In the genomic region with DNA sequence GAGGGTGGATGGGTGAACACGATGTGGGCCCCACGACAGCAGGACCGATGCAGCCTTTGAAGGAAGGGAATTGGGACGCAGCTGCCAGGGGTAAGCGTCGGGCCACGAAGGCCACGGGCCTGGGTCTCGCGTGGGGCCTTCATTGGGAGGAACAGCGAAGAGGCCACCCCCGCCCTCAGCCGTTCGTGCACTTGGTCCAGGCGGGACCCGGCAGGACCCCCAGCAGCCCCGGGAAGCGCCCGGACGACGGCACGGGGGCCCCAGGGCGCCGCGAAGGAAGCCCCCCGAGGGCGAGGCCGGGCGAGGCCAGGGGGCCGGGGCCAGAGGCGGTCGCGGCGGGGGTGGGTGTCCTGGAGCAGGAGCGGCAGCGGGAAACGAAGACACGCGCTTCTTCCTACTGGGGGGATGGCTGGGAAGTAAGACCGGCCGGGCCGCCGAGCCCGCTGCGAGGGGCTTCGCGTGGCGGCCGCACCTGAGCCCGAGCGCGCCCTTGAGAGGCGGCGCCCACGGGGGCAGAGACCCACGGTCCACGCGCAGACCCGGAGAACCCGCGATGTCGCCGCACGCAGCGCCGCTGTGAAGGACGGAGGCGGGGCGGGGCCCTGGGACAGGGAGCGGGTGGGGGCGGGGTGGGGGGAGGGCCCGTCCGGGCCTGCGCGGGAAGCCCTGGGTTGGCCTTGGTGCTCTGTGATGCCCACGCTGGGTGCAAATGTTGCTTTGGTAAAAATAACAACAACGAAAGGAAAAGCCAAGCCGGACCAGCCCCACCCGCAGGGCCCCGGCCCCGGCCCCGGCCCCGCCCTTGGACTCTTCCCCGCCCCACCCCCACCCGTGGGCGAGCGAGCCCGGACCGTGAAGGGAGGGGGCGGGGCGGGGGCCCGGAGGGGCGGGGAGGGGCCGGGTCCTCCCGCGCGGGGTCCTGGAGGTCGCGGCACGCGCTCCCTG, we compare ENCODE assay signal across 8 cellular contexts. TPM values are rescaled to one million over a fixed set of nuclear protein-coding genes. Genes with fewer than 3 reads are reported as not detected.
DNase-seq lines count a peak whose midpoint lies in the region; ATAC-seq and TF ChIP-seq lines count a peak whose summit lies in the region.

No MANE protein-coding gene starts in this region.

- peaks cover 5 to 10% of the 10 kb centered on the region in 2 experiments for H3K9me3 Mint-ChIP-seq in H9
- peaks cover under 1% of the 10 kb centered on the region for H3K9me3 Mint-ChIP-seq in activated naive CD8-positive, alpha-beta T cell treated with anti-CD3 and anti-CD28 coated beads for 36 hours

- no peak overlapping the region for H4K5ac ChIP-seq in H9 (ENCODE audit: insufficient read length, low read depth, low read length)

- no peak overlapping the region for H3T11ph ChIP-seq in H9 (ENCODE audit: low read length)

- no peak overlapping the region for H2BK20ac ChIP-seq in H9 (ENCODE audit: low read depth, low read length, poor library complexity, severe bottlenecking)

- WGBS in H9 (ENCODE audit: extremely low coverage, insufficient read length, low lambda C conversion rate), result no CpG with 5 or more reads among the region's 101 CpGs
- 15 to 24% methylated on average over 56 to 101 of the region's 101 CpGs for WGBS in heart right ventricle, 2 donors

- H3K27me3 ChIP-seq in H9 (ENCODE audit: insufficient read depth, low read length), result no peaks in the 10 kb centered on the region; the same call in 1 of the 2 replicates
- H3K27me3 ChIP-seq in heart right ventricle, result peaks cover 0 to 34% (median 0%) of the 10 kb centered on the region in 7 donors
- H3K27me3 ChIP-seq in skeletal muscle satellite cell (ENCODE audit: control insufficient read depth, insufficient read depth, low read length), result no peaks in the 10 kb centered on the region

- H2AK5ac ChIP-seq in H9 (ENCODE audit: insufficient read length, low read length), result no peak overlapping the region

- intact Hi-C loops in heart right ventricle (cut with DNase I), result loop anchor here in 1 of 10 donors (5.0 kb wide), 1 partner anchor 49 kb away; no protein-coding TSS in a partner anchor

- H3K4me1 ChIP-seq in H9 (ENCODE audit: insufficient read depth, low read length), result no peaks in the 10 kb centered on the region; the same call in 1 of the 2 replicates
- peaks cover 0 to 36% (median 17%) of the 10 kb centered on the region in 9 donors for H3K4me1 ChIP-seq in heart right ventricle
- peaks cover 49% of the 10 kb centered on the region for H3K4me1 ChIP-seq in skeletal muscle satellite cell (ENCODE audit: control insufficient read depth, insufficient read depth, low read length)

- no peaks in the 10 kb centered on the region for H3K79me2 ChIP-seq in H9 (ENCODE audit: insufficient read depth, low read length)

- H3K23ac ChIP-seq in H9 (ENCODE audit: insufficient read length, low read depth, low read length), result no peak overlapping the region

- H3K56ac ChIP-seq in H9 (ENCODE audit: insufficient read length, low read depth, low read length), result no peak overlapping the region

- no peak overlapping the region for H3K18ac ChIP-seq in H9 (ENCODE audit: insufficient read length, low read depth, low read length)

- peaks cover 0 to 3% (median under 1%) of the 10 kb centered on the region in 3 experiments; a peak in 4 of 7 replicates for H3K36me3 Mint-ChIP-seq in H9 (ENCODE audit: insufficient read depth in 1 of 3, low read depth in 3 of 3)
- H3K36me3 Mint-ChIP-seq in activated naive CD8-positive, alpha-beta T cell treated with anti-CD3 and anti-CD28 coated beads for 36 hours, result no peaks in the 10 kb centered on the region

- no peaks in the 10 kb centered on the region for H3K23me2 ChIP-seq in H9 (ENCODE audit: insufficient read length, low read depth, low read length, poor library complexity, severe bottlenecking)

- H3K9ac ChIP-seq in H9 (ENCODE audit: extremely low read depth, insufficient read length, low read length), result no peak overlapping the region
- H3K9ac ChIP-seq in skeletal muscle satellite cell (ENCODE audit: low read depth, low read length), result peak overlapping the region; percentile 74

- H3K4me3 ChIP-seq in heart right ventricle, result peak overlapping the region; percentile 7 to 52 (median 48)
- peak overlapping the region; percentile 62 for H3K4me3 ChIP-seq in skeletal muscle satellite cell (ENCODE audit: low read length)

- no peaks in the 10 kb centered on the region for H3K79me1 ChIP-seq in H9 (ENCODE audit: insufficient read depth, low read depth, low read length, poor library complexity, severe bottlenecking)

- no peak overlapping the region for H2BK15ac ChIP-seq in H9 (ENCODE audit: low read depth, low read length)

- peak in 4 of 8 donors; percentile 5 to 47 (median 24) for ATAC-seq in heart right ventricle
- no peak for ATAC-seq in HG03565 (IDR thresholded peaks at IDR 0.05; ENCODE audit: unreplicated experiment)

- TF ChIP-seq CTCF in H9 (conservative IDR thresholded peaks at IDR 0.05) (no peak), heart right ventricle (IDR thresholded peaks at IDR 0.05) (no peak)

- H4K91ac ChIP-seq in H9 (ENCODE audit: insufficient read length, low read depth, low read length), result no peak overlapping the region

- no peak overlapping the region for H2BK5ac ChIP-seq in H9 (ENCODE audit: insufficient read length, low read length)

- no peak overlapping the region for H3K27ac Mint-ChIP-seq in H9
- H3K27ac Mint-ChIP-seq in activated naive CD8-positive, alpha-beta T cell treated with anti-CD3 and anti-CD28 coated beads for 36 hours, result no peak overlapping the region

- H3K9me3 ChIP-seq in H9 (ENCODE audit: control insufficient read depth, low read depth, low read length) (no peaks in the 10 kb centered on the region), heart right ventricle (peaks cover 0 to 8% (median 0%) of the 10 kb centered on the region in 11 donors), skeletal muscle satellite cell (replicated peaks; ENCODE audit: low read length) (peaks cover under 1% of the 10 kb centered on the region)

- no peak overlapping the region for H3K14ac ChIP-seq in H9 (ENCODE audit: insufficient read depth, low read length)

- H3K4me1 Mint-ChIP-seq in H9, result peaks cover 17 to 20% of the 10 kb centered on the region in 2 experiments
- H3K4me1 Mint-ChIP-seq in activated naive CD8-positive, alpha-beta T cell treated with anti-CD3 and anti-CD28 coated beads for 36 hours, result peaks cover 3% of the 10 kb centered on the region

- H4K20me1 ChIP-seq in H9 (ENCODE audit: control insufficient read depth, insufficient read depth, insufficient read length), result no peaks in the 10 kb centered on the region

- H3K27ac ChIP-seq in H9 (ENCODE audit: insufficient read length, low read depth, low read length) (no peak overlapping the region), heart right ventricle (peak overlapping the region in 9 of 10 donors; percentile 40 to 73 (median 58))

- H3K4me2 ChIP-seq in H9 (ENCODE audit: insufficient read depth, insufficient read length, low read length) (peak overlapping the region; percentile 31), skeletal muscle satellite cell (ENCODE audit: low read length) (peak overlapping the region; percentile 82)

- H2AFZ ChIP-seq in H9 (ENCODE audit: low read length), result no peak overlapping the region

- no peak overlapping the region for H4K8ac ChIP-seq in H9 (replicated peaks; ENCODE audit: insufficient read length, low read depth, low read length)

- no peak overlapping the region for H3K4ac ChIP-seq in H9 (ENCODE audit: low read depth, low read length)

- no peak overlapping the region for H2BK120ac ChIP-seq in H9 (ENCODE audit: low read depth, low read length, poor library complexity, severe bottlenecking)

- no peak overlapping the region for H2BK12ac ChIP-seq in H9 (ENCODE audit: insufficient read length, low read depth, low read length)

- peak overlapping the region; percentile 59 to 82 for H3K4me3 Mint-ChIP-seq in H9
- H3K4me3 Mint-ChIP-seq in activated naive CD8-positive, alpha-beta T cell treated with anti-CD3 and anti-CD28 coated beads for 36 hours, result peak overlapping the region; percentile 61

- H3K36me3 ChIP-seq in heart right ventricle, result no peaks in the 10 kb centered on the region
- no peaks in the 10 kb centered on the region for H3K36me3 ChIP-seq in skeletal muscle satellite cell (ENCODE audit: insufficient read depth, low read length)

- peaks cover 72% of the 10 kb centered on the region for H3K27me3 Mint-ChIP-seq in H9 (ENCODE audit: low read depth)
- peaks cover 44% of the 10 kb centered on the region for H3K27me3 Mint-ChIP-seq in activated naive CD8-positive, alpha-beta T cell treated with anti-CD3 and anti-CD28 coated beads for 36 hours

- DNase-seq in H9, result no peak
- DNase-seq in activated naive CD8-positive, alpha-beta T cell treated with anti-CD3 and anti-CD28 coated beads for 36 hours, result no peak
- DNase-seq in heart right ventricle, result peak in 1 of 2 donors; percentile 39
- no peak for DNase-seq in A172 (ENCODE audit: low spot score)
- DNase-seq in NCI-H2029 treated with DMSO at 0.1 percent for 48 hours (lab: John Stamatoyannopoulos, UW), result no peak
- no peak for DNase-seq in H4 (ENCODE audit: low spot score)

RNA-seq across cellular contexts. Expression of gene ADARB1, which starts 56.0 kb away (rescaled TPM):
- total RNA-seq in H9 (2021), result 14.1 and 15.8 TPM in 2 replicates
- total RNA-seq in activated naive CD8-positive, alpha-beta T cell treated with anti-CD3 and anti-CD28 coated beads for 36 hours, result 10 to 100 TPM; 39.6 to 41.9 TPM
- total RNA-seq in heart right ventricle, result 10 to 100 TPM; 11.8 to 21.2 (median 13.5) TPM
- polyA plus RNA-seq in heart right ventricle, result 10 to 100 TPM in 1 of 2 donors, 1 to 10 TPM in 1; 7.4 to 17.3 TPM
- total RNA-seq in skeletal muscle satellite cell (2012; rRNA removed), result 2.5 and 7.4 TPM in 2 replicates
- total RNA-seq in A172 (2014; rRNA removed; shearing (Covaris generic)), result 13.3 and 15.7 TPM in 2 replicates
- total RNA-seq in H4 (2014; rRNA removed; shearing (Covaris generic)), result 5.5 and 10.2 TPM in 2 replicates
